In genomic region chr17:77662796-77663195, GRCh38 we compare ENCODE assay signal across 28 cellular contexts.
"Had no signal": no experiment of that assay in that cellular context is flagged by ENCODE, and none has a peak within 500 bp of the region (broad histone marks: within the 10 kb centered on the region; RNA-seq: fewer than 3 reads in every experiment).

No MANE protein-coding gene starts in this region.

- H3K4me3 Mint-ChIP-seq: dendritic cell treated with granulocyte-macrophage colony-stimulating factor and Interleukin-4, amounts not matched to agents 40 ng/mL and 50 ng/mL, for 4 days; endodermal cell; mesothelial cell of epicardium; naive B cell; nephron; neural progenitor cell; stimulated activated memory B cell treated with anti-CD40 and anti-IgM and Interleukin-4, amounts not matched to agents 10 μg/mL and 1 μg/mL and 100 μg/mL, for 72 hours; type B pancreatic cell had no signal

- H3K4me3 ChIP-seq: colonic mucosa, gastroesophageal sphincter, heart left ventricle, hepatocyte, left lung, mucosa of descending colon, neural progenitor cell, right lobe of liver, testis, tibial artery had no signal

- H3K9me3 Mint-ChIP-seq: type B pancreatic cell had no signal

- H3K27ac Mint-ChIP-seq: dendritic cell treated with granulocyte-macrophage colony-stimulating factor and Interleukin-4, amounts not matched to agents 40 ng/mL and 50 ng/mL, for 4 days; endodermal cell; mesothelial cell of epicardium; nephron; neural progenitor cell; progenitor cell of endocrine pancreas; stimulated activated memory B cell treated with anti-CD40 and anti-IgM and Interleukin-4, amounts not matched to agents 10 μg/mL and 1 μg/mL and 100 μg/mL, for 72 hours; type B pancreatic cell had no signal

- H3K27ac ChIP-seq: colonic mucosa, epithelial cell of prostate, gastroesophageal sphincter, heart left ventricle, hepatocyte, left lung, neural progenitor cell, parathyroid adenoma, right lobe of liver, testis, tibial artery had no signal

- H3K9me3 ChIP-seq: colonic mucosa, left lung, mucosa of descending colon, right lobe of liver, testis had no signal

- H3K4me1 ChIP-seq: colonic mucosa, left lung, neural progenitor cell, parathyroid adenoma, right lobe of liver, testis, tibial artery had no signal

- H3K36me3 ChIP-seq: colonic mucosa, gastroesophageal sphincter, heart left ventricle, left lung, neural progenitor cell, right lobe of liver, tibial artery had no signal

- H3K27me3 ChIP-seq: colonic mucosa, gastroesophageal sphincter, heart left ventricle, hepatocyte, neural progenitor cell, right lobe of liver, testis, tibial artery had no signal

- DNase-seq: colonic mucosa; effector CD8-positive, alpha-beta T cell; endodermal cell; foreskin fibroblast; heart left ventricle; left cardiac atrium; left lung; mesenchymal stem cell; mucosa of descending colon; naive B cell; right lobe of liver; stimulated activated CD4-positive, alpha-beta T cell treated with anti-CD3 and anti-CD28 coated beads, Interleukin-4, amount 100 ng/mL, for 4 hours; stimulated activated naive CD8-positive, alpha-beta T cell treated with anti-CD3 and anti-CD28 coated beads, Interleukin-15, Interleukin-2, amounts not matched to agents 100 U/mL and 50 U/mL, for 24 hours; substantia nigra; testis; tibial artery had no signal

- H3K36me3 Mint-ChIP-seq: mesothelial cell of epicardium; neural progenitor cell; stimulated activated memory B cell treated with anti-CD40 and anti-IgM and Interleukin-4, amounts not matched to agents 10 μg/mL and 1 μg/mL and 100 μg/mL, for 72 hours; type B pancreatic cell had no signal

- ATAC-seq: esophagus mucosa; gastroesophageal sphincter; heart left ventricle; left cardiac atrium; left lung; mucosa of descending colon; right lobe of liver; stimulated activated memory B cell treated with anti-CD40 and anti-IgM and Interleukin-4, amounts not matched to agents 10 μg/mL and 1 μg/mL and 100 μg/mL, for 72 hours; stimulated activated naive CD8-positive, alpha-beta T cell treated with anti-CD3 and anti-CD28 coated beads, Interleukin-15, Interleukin-2, amounts not matched to agents 100 U/mL and 50 U/mL, for 24 hours had no signal

- H3K4me1 Mint-ChIP-seq: endodermal cell, neural progenitor cell had no signal
